Comparison of ENCODE assay signal across 4 cellular contexts in genomic region chr6:37660317-37660716, GRCh38.
TF ChIP-seq lines count a peak whose summit lies in the region.

No MANE protein-coding gene starts in this region.

TF ChIP-seq in SK-N-SH treated with all-trans-retinoic acid at 6 μM for 48 hours, 23 proteins besides CTCF, POLR2A, EP300 and RAD21:
- no peak for TF ChIP-seq CSDC2 (CRISPR knock-in tag; IDR thresholded peaks at IDR 0.05)
- TF ChIP-seq CSRNP3 (CRISPR knock-in tag; IDR thresholded peaks at IDR 0.05): no peak
- TF ChIP-seq ZFP30 (CRISPR knock-in tag; IDR thresholded peaks at IDR 0.05): peak; percentile 95
- TF ChIP-seq ZNF565 (CRISPR knock-in tag; conservative IDR thresholded peaks at IDR 0.05; ENCODE audit: low read depth): no peak
- TF ChIP-seq ARNTL (CRISPR knock-in tag; IDR thresholded peaks at IDR 0.05; ENCODE audit: borderline replicate concordance, low read depth): no peak
- no peak for TF ChIP-seq ZFP3 (CRISPR knock-in tag; IDR thresholded peaks at IDR 0.05)

TF ChIP-seq in SK-N-SH, 30 proteins besides CTCF, POLR2A, EP300 and RAD21:
- no peak for TF ChIP-seq MAX (IDR thresholded peaks at IDR 0.05; ENCODE audit: low read depth)
- no peak for TF ChIP-seq SIN3A (IDR thresholded peaks at IDR 0.05; ENCODE audit: borderline replicate concordance, low read depth, low read length)
- TF ChIP-seq FOXJ3 (CRISPR knock-in tag; IDR thresholded peaks at IDR 0.05): no peak
- no peak for TF ChIP-seq SMC3 (IDR thresholded peaks at IDR 0.05; ENCODE audit: low read depth, low read length)
- TF ChIP-seq USF1 (IDR thresholded peaks at IDR 0.05; ENCODE audit: borderline replicate concordance, low read depth): no peak
- TF ChIP-seq MXI1 (IDR thresholded peaks at IDR 0.05; ENCODE audit: low read depth, low read length): no peak
- no peak for TF ChIP-seq EZH2phosphoT487 (IDR thresholded peaks at IDR 0.05; ENCODE audit: borderline replicate concordance, low read depth)
- TF ChIP-seq YY1 (IDR thresholded peaks at IDR 0.05; ENCODE audit: low read depth): no peak
- no peak for TF ChIP-seq CHD2 (IDR thresholded peaks at IDR 0.05; ENCODE audit: low read length, partially characterized antibody)
- TF ChIP-seq MEF2A (IDR thresholded peaks at IDR 0.05; ENCODE audit: borderline replicate concordance, low read depth): no peak

TF ChIP-seq in K562, 482 proteins besides CTCF, POLR2A, EP300 and RAD21:
- TF ChIP-seq SIN3B (IDR thresholded peaks at IDR 0.05; ENCODE audit: low read depth) (no peak), RBM25 (IDR thresholded peaks at IDR 0.05; ENCODE audit: low read depth, low read length, severe bottlenecking) (peak; percentile 28), GTF2F1 (IDR thresholded peaks at IDR 0.05; ENCODE audit: low read depth, low read length) (no peak), PTBP1 (IDR thresholded peaks at IDR 0.05; ENCODE audit: low read depth, low read length) (no peak), DEAF1 (CRISPR knock-in tag; IDR thresholded peaks at IDR 0.05) (no peak)

TF ChIP-seq in H1, 55 proteins besides CTCF, POLR2A, EP300 and RAD21:
- no peak for TF ChIP-seq SIRT6 (IDR thresholded peaks at IDR 0.05; ENCODE audit: low read length)
- TF ChIP-seq CEBPB (IDR thresholded peaks at IDR 0.05; ENCODE audit: low read depth, low read length): no peak
- TF ChIP-seq RXRA (IDR thresholded peaks at IDR 0.05; ENCODE audit: insufficient read depth, low read depth, low read length): no peak
- peak; percentile 23; the same call in 1 of the 2 replicates for TF ChIP-seq KDM1A (IDR thresholded peaks at IDR 0.05; ENCODE audit: borderline replicate concordance, low read length)
